Comparison of ENCODE assay signal across 8 cellular contexts in the genomic region with DNA sequence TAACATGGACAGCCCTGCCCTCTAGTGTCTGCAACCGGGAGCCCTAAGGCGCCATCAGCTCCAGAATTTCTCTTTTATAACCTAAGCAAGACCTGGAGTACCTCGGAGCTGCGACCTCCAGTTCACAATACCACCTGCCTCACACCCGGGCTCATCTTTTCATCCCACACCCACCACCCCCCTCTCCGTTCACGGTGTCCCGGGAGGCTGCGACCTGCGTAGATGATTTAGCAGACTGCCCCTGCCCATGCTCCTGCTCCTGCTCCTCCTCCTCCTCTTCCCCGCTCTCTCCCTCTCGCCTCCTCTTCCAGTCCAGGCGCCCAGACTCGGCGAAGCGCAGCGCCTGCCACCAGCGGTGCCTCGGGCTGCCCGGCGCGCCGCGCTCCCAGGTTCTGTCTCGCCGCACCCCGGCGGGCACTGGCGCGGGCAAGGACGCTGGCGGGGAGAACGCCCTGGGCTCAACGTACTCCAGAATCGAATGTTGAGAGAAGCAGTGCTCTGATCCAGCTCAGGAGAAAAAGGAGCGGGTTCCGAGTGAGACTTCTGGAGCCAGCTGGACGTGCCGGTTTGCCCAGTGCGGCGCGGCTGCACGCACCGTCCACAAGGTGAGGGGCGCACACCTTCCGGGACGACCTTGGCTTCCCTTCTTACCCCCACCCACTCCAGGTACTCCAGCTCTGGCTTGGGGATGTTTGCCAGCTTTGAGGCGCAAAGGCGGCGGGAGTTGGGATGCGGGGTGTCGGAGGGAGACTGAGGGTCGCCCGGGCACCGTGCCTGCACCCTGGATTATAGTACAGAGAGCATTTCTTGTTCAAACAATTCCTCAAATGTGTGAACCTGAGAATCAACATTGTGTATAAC. TPM values are rescaled to one million over a fixed set of nuclear protein-coding genes. Genes with fewer than 3 reads are reported as not detected.
DNase-seq lines count a peak whose midpoint lies in the region; ATAC-seq and TF ChIP-seq lines count a peak whose summit lies in the region.

A gene with protein sequence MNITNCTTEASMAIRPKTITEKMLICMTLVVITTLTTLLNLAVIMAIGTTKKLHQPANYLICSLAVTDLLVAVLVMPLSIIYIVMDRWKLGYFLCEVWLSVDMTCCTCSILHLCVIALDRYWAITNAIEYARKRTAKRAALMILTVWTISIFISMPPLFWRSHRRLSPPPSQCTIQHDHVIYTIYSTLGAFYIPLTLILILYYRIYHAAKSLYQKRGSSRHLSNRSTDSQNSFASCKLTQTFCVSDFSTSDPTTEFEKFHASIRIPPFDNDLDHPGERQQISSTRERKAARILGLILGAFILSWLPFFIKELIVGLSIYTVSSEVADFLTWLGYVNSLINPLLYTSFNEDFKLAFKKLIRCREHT (plus strand): TSS at position 310 of the 861 bp plus-strand sequence. CDS start 77,807 bp downstream, outside the sequence.

- H3K79me2 ChIP-seq in fibroblast of lung (ENCODE audit: control insufficient read depth, insufficient read depth, low read length): no peaks in the 10 kb centered on the region

- ATAC-seq in GM18907 (IDR thresholded peaks at IDR 0.05; ENCODE audit: unreplicated experiment): peak; percentile 72

- H3K27me3 ChIP-seq in SJCRH30: peaks cover 7% of the 10 kb centered on the region; the same call in 1 of the 2 replicates
- no peaks in the 10 kb centered on the region for H3K27me3 ChIP-seq in fibroblast of lung (ENCODE audit: control insufficient read depth, insufficient read depth, low read length)
- peaks cover 36% of the 10 kb centered on the region for H3K27me3 ChIP-seq in neuron (ENCODE audit: insufficient read depth, low read length)

- no peak within 1 kb of the TSS for H3K9ac ChIP-seq in fibroblast of lung (ENCODE audit: insufficient read depth, low read length)

- H3K36me3 ChIP-seq in SJCRH30 (no peaks in the 10 kb centered on the region), fibroblast of lung (ENCODE audit: control insufficient read depth, insufficient read depth, low read length) (no peaks in the 10 kb centered on the region), neuron (ENCODE audit: insufficient read depth, low read length) (no peaks in the 10 kb centered on the region)

- H3K27ac ChIP-seq in SJCRH30 (no peak within 1 kb of the TSS), fibroblast of lung (ENCODE audit: insufficient read depth, low read length) (no peak within 1 kb of the TSS)

- H3K4me3 ChIP-seq in SJCRH30 (no peak within 1 kb of the TSS), fibroblast of lung (replicated peaks in 1 of 4; ENCODE audit: control extremely low read depth in 1 of 4, insufficient read depth in 1 of 4, low read depth in 3 of 4, low read length in 4 of 4) (peak within 1 kb of the TSS in 1 of 4 experiments; percentile 42), neuron (ENCODE audit: low read length) (no peak within 1 kb of the TSS)

- H3K9me3 ChIP-seq in SJCRH30 (replicated peaks) (no peaks in the 10 kb centered on the region), fibroblast of lung (ENCODE audit: control insufficient read depth, insufficient read depth, low read depth, low read length) (no peaks in the 10 kb centered on the region), neuron (ENCODE audit: low read length) (no peaks in the 10 kb centered on the region)

- DNase-seq in C1 segment of cervical spinal cord (lab: John Stamatoyannopoulos, UW) (peak in 8 of 14 donors; percentile 1 to 84 (median 10)), HT-29 (ENCODE audit: low spot score) (peak; percentile 30), SJCRH30 (peak; percentile 8 to 21), fibroblast of lung (ENCODE audit: low read depth in 2 of 2) (peak; percentile 10 to 19), DMS79 (lab: John Stamatoyannopoulos, UW) (no peak), SKM-1 (lab: John Stamatoyannopoulos, UW; ENCODE audit: unreplicated experiment) (no peak)

- no peak within 1 kb of the TSS for H2AFZ ChIP-seq in fibroblast of lung (ENCODE audit: low read length)
- peak within 1 kb of the TSS; percentile 58 for H2AFZ ChIP-seq in neuron (ENCODE audit: low read depth, low read length)

- H3K4me1 ChIP-seq in SJCRH30 (no peaks in the 10 kb centered on the region), fibroblast of lung (ENCODE audit: control insufficient read depth, extremely low read depth, insufficient read depth, low read length) (no peaks in the 10 kb centered on the region), neuron (ENCODE audit: insufficient read depth, low read length) (no peaks in the 10 kb centered on the region)

- TF ChIP-seq CTCF in fibroblast of lung (conservative IDR thresholded peaks at IDR 0.05 in 1 of 2, IDR thresholded peaks at IDR 0.05 in 1 of 2; ENCODE audit: low read depth in 1 of 2, low read length in 2 of 2): peak; percentile 39 to 46

- peak within 1 kb of the TSS; percentile 19 for H3K4me2 ChIP-seq in fibroblast of lung (ENCODE audit: extremely low read depth, insufficient read depth, low read length)

- no peaks in the 10 kb centered on the region for H4K20me1 ChIP-seq in fibroblast of lung (ENCODE audit: control insufficient read depth, extremely low read depth, insufficient read depth, low read length)

RNA-seq across cellular contexts. Expression of the gene that starts here (rescaled TPM):
- not detected in 2 replicates for total RNA-seq in HT-29 (2014; rRNA removed; shearing (Covaris generic))
- not detected in 2 replicates for total RNA-seq in SJCRH30 (2014; rRNA removed; shearing (Covaris generic))
- not detected in 2 replicates for total RNA-seq in fibroblast of lung
- not detected in 2 replicates for polyA plus RNA-seq in fibroblast of lung
- polyA plus RNA-seq in fibroblast of lung (2012): not detected in 2 replicates
- not detected in 2 replicates for polyA minus RNA-seq in fibroblast of lung (ENCODE audit: low replicate concordance)

Comparison
In these comparisons a context has a peak if more than half of its experiments do, and no peak if none do; other contexts are left out.
1. Peak in DNase-seq in HT-29; RNA of the gene not detected or under 1 TPM.
2. Peak in DNase-seq in SJCRH30; RNA of the gene not detected or under 1 TPM.
3. Peak in DNase-seq and H3K4me2 ChIP-seq in fibroblast of lung; RNA of the gene not detected or under 1 TPM.
4. DNase-seq: peak in C1 segment of cervical spinal cord (8 of 14); none in DMS79 (single experiment) and SKM-1 (single experiment).